1 cellular context compared by ENCODE assay signal in the genomic region with DNA sequence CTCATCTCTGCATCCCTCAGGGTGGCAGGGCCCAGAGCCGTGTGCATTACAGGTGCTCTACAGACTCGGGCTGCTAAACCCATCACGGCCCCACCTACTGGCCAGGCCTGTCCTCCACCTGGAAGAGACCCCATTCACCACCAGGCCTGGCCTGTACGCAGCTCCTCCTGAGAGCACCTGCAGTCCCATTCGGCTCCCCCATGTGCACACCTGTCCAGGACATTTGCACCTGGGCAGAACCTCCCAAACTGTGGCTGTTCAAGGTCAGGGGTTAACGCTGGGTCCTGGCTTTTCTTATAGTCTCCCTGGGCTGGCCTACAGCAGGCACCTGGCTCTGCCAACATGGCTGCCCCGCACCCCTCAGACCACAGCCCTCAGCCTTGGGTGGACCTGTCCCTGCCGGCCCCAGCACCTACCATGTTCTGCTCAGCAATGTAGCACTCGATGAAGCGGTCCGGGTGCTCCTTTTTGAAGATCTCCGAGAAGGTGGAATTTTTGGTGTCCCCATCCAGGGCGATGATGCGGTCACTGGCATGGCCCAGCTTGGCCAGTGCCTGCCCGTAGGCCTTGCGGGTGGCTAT.
TF ChIP-seq lines count a peak whose summit lies in the region.

No MANE protein-coding gene starts in this region.

TF ChIP-seq in H1, 55 proteins besides CTCF, POLR2A, EP300 and RAD21:
- TF ChIP-seq RBBP5 (IDR thresholded peaks at IDR 0.05; ENCODE audit: borderline replicate concordance, low read depth, low read length) (no peak), RNF2 (IDR thresholded peaks at IDR 0.05; ENCODE audit: borderline replicate concordance, low read depth, low read length, missing control alignments, poor library complexity, severe bottlenecking) (no peak), POU5F1 (IDR thresholded peaks at IDR 0.05; ENCODE audit: low read depth, low read length) (no peak), BRCA1 (IDR thresholded peaks at IDR 0.05; ENCODE audit: low read depth, low read length) (no peak), TAF1 (IDR thresholded peaks at IDR 0.05; ENCODE audit: low read depth, low read length) (no peak), POLR2AphosphoS5 (IDR thresholded peaks at IDR 0.05; ENCODE audit: low read depth, low read length) (no peak), CBX8 (IDR thresholded peaks at IDR 0.05; ENCODE audit: borderline replicate concordance, low read depth, low read length) (no peak), TAF7 (optimal IDR thresholded peaks at IDR 0.05; ENCODE audit: borderline replicate concordance, low read depth, low read length) (no peak)
- TF ChIP-seq, protein P1, sequence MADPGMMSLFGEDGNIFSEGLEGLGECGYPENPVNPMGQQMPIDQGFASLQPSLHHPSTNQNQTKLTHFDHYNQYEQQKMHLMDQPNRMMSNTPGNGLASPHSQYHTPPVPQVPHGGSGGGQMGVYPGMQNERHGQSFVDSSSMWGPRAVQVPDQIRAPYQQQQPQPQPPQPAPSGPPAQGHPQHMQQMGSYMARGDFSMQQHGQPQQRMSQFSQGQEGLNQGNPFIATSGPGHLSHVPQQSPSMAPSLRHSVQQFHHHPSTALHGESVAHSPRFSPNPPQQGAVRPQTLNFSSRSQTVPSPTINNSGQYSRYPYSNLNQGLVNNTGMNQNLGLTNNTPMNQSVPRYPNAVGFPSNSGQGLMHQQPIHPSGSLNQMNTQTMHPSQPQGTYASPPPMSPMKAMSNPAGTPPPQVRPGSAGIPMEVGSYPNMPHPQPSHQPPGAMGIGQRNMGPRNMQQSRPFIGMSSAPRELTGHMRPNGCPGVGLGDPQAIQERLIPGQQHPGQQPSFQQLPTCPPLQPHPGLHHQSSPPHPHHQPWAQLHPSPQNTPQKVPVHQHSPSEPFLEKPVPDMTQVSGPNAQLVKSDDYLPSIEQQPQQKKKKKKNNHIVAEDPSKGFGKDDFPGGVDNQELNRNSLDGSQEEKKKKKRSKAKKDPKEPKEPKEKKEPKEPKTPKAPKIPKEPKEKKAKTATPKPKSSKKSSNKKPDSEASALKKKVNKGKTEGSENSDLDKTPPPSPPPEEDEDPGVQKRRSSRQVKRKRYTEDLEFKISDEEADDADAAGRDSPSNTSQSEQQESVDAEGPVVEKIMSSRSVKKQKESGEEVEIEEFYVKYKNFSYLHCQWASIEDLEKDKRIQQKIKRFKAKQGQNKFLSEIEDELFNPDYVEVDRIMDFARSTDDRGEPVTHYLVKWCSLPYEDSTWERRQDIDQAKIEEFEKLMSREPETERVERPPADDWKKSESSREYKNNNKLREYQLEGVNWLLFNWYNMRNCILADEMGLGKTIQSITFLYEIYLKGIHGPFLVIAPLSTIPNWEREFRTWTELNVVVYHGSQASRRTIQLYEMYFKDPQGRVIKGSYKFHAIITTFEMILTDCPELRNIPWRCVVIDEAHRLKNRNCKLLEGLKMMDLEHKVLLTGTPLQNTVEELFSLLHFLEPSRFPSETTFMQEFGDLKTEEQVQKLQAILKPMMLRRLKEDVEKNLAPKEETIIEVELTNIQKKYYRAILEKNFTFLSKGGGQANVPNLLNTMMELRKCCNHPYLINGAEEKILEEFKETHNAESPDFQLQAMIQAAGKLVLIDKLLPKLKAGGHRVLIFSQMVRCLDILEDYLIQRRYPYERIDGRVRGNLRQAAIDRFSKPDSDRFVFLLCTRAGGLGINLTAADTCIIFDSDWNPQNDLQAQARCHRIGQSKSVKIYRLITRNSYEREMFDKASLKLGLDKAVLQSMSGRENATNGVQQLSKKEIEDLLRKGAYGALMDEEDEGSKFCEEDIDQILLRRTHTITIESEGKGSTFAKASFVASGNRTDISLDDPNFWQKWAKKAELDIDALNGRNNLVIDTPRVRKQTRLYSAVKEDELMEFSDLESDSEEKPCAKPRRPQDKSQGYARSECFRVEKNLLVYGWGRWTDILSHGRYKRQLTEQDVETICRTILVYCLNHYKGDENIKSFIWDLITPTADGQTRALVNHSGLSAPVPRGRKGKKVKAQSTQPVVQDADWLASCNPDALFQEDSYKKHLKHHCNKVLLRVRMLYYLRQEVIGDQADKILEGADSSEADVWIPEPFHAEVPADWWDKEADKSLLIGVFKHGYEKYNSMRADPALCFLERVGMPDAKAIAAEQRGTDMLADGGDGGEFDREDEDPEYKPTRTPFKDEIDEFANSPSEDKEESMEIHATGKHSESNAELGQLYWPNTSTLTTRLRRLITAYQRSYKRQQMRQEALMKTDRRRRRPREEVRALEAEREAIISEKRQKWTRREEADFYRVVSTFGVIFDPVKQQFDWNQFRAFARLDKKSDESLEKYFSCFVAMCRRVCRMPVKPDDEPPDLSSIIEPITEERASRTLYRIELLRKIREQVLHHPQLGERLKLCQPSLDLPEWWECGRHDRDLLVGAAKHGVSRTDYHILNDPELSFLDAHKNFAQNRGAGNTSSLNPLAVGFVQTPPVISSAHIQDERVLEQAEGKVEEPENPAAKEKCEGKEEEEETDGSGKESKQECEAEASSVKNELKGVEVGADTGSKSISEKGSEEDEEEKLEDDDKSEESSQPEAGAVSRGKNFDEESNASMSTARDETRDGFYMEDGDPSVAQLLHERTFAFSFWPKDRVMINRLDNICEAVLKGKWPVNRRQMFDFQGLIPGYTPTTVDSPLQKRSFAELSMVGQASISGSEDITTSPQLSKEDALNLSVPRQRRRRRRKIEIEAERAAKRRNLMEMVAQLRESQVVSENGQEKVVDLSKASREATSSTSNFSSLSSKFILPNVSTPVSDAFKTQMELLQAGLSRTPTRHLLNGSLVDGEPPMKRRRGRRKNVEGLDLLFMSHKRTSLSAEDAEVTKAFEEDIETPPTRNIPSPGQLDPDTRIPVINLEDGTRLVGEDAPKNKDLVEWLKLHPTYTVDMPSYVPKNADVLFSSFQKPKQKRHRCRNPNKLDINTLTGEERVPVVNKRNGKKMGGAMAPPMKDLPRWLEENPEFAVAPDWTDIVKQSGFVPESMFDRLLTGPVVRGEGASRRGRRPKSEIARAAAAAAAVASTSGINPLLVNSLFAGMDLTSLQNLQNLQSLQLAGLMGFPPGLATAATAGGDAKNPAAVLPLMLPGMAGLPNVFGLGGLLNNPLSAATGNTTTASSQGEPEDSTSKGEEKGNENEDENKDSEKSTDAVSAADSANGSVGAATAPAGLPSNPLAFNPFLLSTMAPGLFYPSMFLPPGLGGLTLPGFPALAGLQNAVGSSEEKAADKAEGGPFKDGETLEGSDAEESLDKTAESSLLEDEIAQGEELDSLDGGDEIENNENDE (IDR thresholded peaks at IDR 0.05; ENCODE audit: insufficient replicate concordance, low read length), result no peak
